ENCODE assay signal across 8 cellular contexts in the genomic region with DNA sequence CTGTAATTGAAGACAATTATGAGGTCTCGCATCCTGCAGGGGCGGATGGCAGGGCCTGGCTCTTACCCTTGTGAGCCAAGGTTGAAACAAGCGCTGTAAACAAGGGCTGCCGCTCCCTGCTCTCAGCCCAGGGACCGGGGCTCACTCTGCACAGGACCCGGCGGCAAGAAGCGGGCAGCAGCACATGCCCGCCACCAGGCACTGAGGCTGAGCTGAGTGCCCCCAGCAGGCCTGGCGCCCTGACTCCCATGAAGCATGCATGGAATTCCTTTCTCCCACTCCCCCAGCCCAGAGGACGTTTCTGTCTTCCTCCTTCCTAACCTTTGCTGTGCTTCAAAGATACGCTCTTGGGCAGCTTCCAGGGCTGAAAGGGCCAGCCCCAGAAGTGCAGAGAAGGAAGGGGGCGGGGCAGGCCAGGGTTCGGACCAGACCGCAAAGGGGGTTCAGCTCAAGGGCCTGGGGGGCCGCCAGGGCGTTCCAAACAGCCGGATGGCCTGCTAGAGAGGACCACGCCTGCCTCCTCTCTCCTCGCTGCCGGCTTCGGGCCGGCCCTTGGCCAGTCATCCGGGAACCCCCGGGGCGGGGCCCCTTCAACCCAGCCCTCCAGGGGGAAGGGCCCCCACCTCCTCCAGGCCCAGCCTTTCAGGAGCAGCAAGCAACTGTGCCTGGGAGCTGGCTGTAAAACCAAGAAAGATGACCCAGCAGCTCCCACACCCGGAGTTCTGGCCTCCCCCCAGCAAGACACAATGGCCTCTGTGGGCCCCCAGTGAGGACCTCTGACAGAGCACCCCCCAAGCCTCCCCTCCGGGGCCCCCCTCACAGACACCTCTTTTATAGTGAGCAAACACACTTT.
DNase-seq lines count a peak whose midpoint lies in the region; ATAC-seq and TF ChIP-seq lines count a peak whose summit lies in the region.

No MANE protein-coding gene starts in this region.

- intact Hi-C loops in breast epithelium (cut with DNase I; ENCODE audit: low total_unique reads): no loop called here

- peaks cover 11 to 31% of the 10 kb centered on the region in 2 donors for H3K4me1 ChIP-seq in breast epithelium

- H3K27ac ChIP-seq in breast epithelium: peak overlapping the region; percentile 87 to 95

- no peaks in the 10 kb centered on the region for H3K36me3 ChIP-seq in breast epithelium

- H3K4me3 ChIP-seq in breast epithelium (peak overlapping the region; percentile 32 to 67 (median 46)), retinal pigment epithelial cell (ENCODE audit: low read length) (peak overlapping the region; percentile 46)

- H3K9me3 ChIP-seq in breast epithelium: no peaks in the 10 kb centered on the region

- ATAC-seq in GM18502 (IDR thresholded peaks at IDR 0.05; ENCODE audit: poor library complexity, unreplicated experiment) (no peak), HG03095 (IDR thresholded peaks at IDR 0.05; ENCODE audit: unreplicated experiment) (no peak)

- DNase-seq in DMS 273 treated with DMSO at 0.1 percent for 48 hours (lab: John Stamatoyannopoulos, UW) (peak; percentile 17), Kasumi-1 (lab: John Stamatoyannopoulos, UW) (peak; percentile 85 to 89), breast epithelium (ENCODE audit: low spot score in 2 of 2) (peak; percentile 63 to 69), iPS-NIHi11 (ENCODE audit: low spot score) (peak; percentile 85), retinal pigment epithelial cell (ENCODE audit: low read depth) (peak; percentile 95), NCI-H446 (lab: John Stamatoyannopoulos, UW) (no peak)

- no peak for TF ChIP-seq POLR2A in breast epithelium (IDR thresholded peaks at IDR 0.05)

- TF ChIP-seq CTCF in breast epithelium (IDR thresholded peaks at IDR 0.05) (no peak), retinal pigment epithelial cell (conservative IDR thresholded peaks at IDR 0.05; ENCODE audit: low read depth, low read length) (no peak)

- H3K27me3 ChIP-seq in breast epithelium: no peaks in the 10 kb centered on the region

Comparison
In these comparisons a context has a peak if more than half of its experiments do, and no peak if none do; other contexts are left out.
1. DNase-seq: peak in DMS 273 treated with DMSO at 0.1 percent for 48 hours (single experiment), Kasumi-1 (2 of 2), breast epithelium (2 of 2), iPS-NIHi11 (single experiment) and retinal pigment epithelial cell (single experiment); none in NCI-H446 (0 of 2).